ENCODE assay signal across 8 cellular contexts in the genomic region with DNA sequence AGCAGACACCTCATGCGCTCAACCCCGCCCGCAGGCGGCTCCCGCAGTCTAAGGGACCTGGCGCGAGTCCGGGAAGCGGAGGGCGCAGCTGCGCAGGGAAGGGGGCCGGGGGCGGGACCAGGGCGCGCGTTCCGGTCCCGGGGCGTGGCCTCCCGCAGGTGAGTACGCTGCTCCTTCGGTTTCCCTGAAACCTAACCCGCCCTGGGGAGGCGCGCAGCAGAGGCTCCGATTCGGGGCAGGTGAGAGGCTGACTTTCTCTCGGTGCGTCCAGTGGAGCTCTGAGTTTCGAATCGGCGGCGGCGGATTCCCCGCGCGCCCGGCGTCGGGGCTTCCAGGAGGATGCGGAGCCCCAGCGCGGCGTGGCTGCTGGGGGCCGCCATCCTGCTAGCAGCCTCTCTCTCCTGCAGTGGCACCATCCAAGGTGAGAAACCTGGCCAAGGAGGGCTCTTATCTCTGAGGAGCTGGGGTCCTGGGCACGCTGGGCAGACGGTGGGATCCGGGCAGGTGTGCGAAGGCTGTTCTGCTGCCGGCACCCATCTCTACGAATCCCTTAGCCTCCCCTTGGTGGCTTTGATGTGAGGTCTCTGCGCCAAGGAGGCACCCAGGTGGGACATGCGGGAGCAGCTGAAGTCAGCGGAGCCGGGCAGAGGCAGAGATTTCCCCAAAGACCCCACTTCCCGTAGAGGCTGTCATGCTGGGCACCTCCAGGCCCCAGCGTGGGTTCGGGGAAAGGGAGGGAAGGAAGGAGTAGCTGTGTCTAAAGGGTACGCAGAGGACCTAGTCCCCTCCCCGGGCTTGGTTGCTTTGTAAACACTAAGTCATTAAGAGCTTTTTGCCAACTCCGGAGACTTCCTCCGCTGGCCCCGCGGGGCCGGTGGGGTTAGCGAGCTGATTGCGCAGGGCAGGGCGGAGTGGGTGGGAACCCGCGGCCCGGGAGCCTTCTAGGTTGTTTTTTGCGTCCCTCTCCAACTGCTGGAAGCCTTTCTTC. TPM values are rescaled to one million over a fixed set of nuclear protein-coding genes. Genes with fewer than 3 reads are reported as not detected.
A peak's percentile ranks its signal among the peaks of the same experiment; 100 is the strongest.
DNase-seq lines count a peak whose midpoint lies in the region; ATAC-seq lines count a peak whose summit lies in the region.

A gene with protein sequence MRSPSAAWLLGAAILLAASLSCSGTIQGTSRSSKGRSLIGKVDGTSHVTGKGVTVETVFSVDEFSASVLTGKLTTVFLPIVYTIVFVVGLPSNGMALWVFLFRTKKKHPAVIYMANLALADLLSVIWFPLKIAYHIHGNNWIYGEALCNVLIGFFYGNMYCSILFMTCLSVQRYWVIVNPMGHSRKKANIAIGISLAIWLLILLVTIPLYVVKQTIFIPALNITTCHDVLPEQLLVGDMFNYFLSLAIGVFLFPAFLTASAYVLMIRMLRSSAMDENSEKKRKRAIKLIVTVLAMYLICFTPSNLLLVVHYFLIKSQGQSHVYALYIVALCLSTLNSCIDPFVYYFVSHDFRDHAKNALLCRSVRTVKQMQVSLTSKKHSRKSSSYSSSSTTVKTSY (plus strand): TSS at position 187 of the 988 bp plus-strand sequence. CDS start 153 bp downstream, at position 340.

- peaks cover 12% of the 10 kb centered on the region for H3K4me1 Mint-ChIP-seq in activated CD8-positive, alpha-beta memory T cell treated with anti-CD3 and anti-CD28 coated beads, Interleukin-2, amount 10 ng/mL, durations not matched to agents 7 days and 5 days

- H3K27ac ChIP-seq in mesodermal cell (ENCODE audit: low read depth, low read length, severe bottlenecking): peak within 1 kb of the TSS; percentile 59

- H3K36me3 ChIP-seq in mesodermal cell (ENCODE audit: control insufficient read depth, insufficient read depth, low read length): peaks cover 27% of the 10 kb centered on the region

- no peak within 1 kb of the TSS for H3K27ac Mint-ChIP-seq in activated CD8-positive, alpha-beta memory T cell treated with anti-CD3 and anti-CD28 coated beads, Interleukin-2, amount 10 ng/mL, durations not matched to agents 7 days and 5 days

- H3K36me3 Mint-ChIP-seq in activated CD8-positive, alpha-beta memory T cell treated with anti-CD3 and anti-CD28 coated beads, Interleukin-2, amount 10 ng/mL, durations not matched to agents 7 days and 5 days: no peaks in the 10 kb centered on the region

- in situ Hi-C loops in endometrial microvascular endothelial cells (cut with HindIII; ENCODE audit: inconsistent ontology term, low pct_unique_long_range_greater_than_20kb, low sequenced_read_pairs): no loop called here

- peaks cover 12% of the 10 kb centered on the region for H3K4me1 ChIP-seq in mesodermal cell (ENCODE audit: control insufficient read depth, insufficient read depth, low read length, poor library complexity, severe bottlenecking)

- peak within 1 kb of the TSS; percentile 77 for H3K4me3 Mint-ChIP-seq in activated CD8-positive, alpha-beta memory T cell treated with anti-CD3 and anti-CD28 coated beads, Interleukin-2, amount 10 ng/mL, durations not matched to agents 7 days and 5 days

- H3K4me3 ChIP-seq in mesodermal cell (ENCODE audit: extremely low read depth, insufficient read depth, low read length, poor library complexity, severe bottlenecking): peak within 1 kb of the TSS; percentile 96

- WGBS in mesodermal cell (ENCODE audit: insufficient coverage in 2 of 2), 2 experiments: 1% methylated on average over 62 to 66 of the region's 72 CpGs

- no peaks in the 10 kb centered on the region for H3K9me3 Mint-ChIP-seq in activated CD8-positive, alpha-beta memory T cell treated with anti-CD3 and anti-CD28 coated beads, Interleukin-2, amount 10 ng/mL, durations not matched to agents 7 days and 5 days (ENCODE audit: low read depth)

- CTCF ChIA-PET in activated CD8-positive, alpha-beta memory T cell treated with anti-CD3 and anti-CD28 coated beads, Interleukin-2, amount 10 ng/mL, durations not matched to agents 7 days and 5 days (lab: Charles Lee): interaction anchor here (0.8 to 1.8 kb wide), 7 partner anchors 9 to 218 kb away, joined by 3 to 6 read pairs (median 4); no protein-coding TSS in a partner anchor

- peak; percentile 32 for DNase-seq in DMS79 (lab: John Stamatoyannopoulos, UW)
- DNase-seq in NCI-H2171 (lab: John Stamatoyannopoulos, UW): peak; percentile 78
- peak; percentile 49 for DNase-seq in activated CD8-positive, alpha-beta memory T cell treated with anti-CD3 and anti-CD28 coated beads, Interleukin-2, amount 10 ng/mL, durations not matched to agents 7 days and 5 days
- DNase-seq in stimulated activated CD8-positive, alpha-beta memory T cell treated with anti-CD3 and anti-CD28 coated beads, Interleukin-15, amount 100 ng/mL, for 4 hours (ENCODE audit: low read depth in 2 of 2): peak; percentile 18 to 20

- H3K27me3 Mint-ChIP-seq in activated CD8-positive, alpha-beta memory T cell treated with anti-CD3 and anti-CD28 coated beads, Interleukin-2, amount 10 ng/mL, durations not matched to agents 7 days and 5 days: peaks cover 48% of the 10 kb centered on the region

- no peaks in the 10 kb centered on the region for H3K9me3 ChIP-seq in mesodermal cell (ENCODE audit: control insufficient read depth, low read length)

- peak; percentile 80 for ATAC-seq in activated CD8-positive, alpha-beta memory T cell treated with anti-CD3 and anti-CD28 coated beads, Interleukin-2, amount 10 ng/mL, durations not matched to agents 7 days and 5 days
- ATAC-seq in HG03520 (IDR thresholded peaks at IDR 0.05; ENCODE audit: unreplicated experiment) (no peak), GM21423 (IDR thresholded peaks at IDR 0.05; ENCODE audit: unreplicated experiment) (no peak)

RNA-seq across cellular contexts. Expression of the gene that starts here (rescaled TPM):
- total RNA-seq in activated CD8-positive, alpha-beta memory T cell treated with anti-CD3 and anti-CD28 coated beads, Interleukin-2, amount 10 ng/mL, durations not matched to agents 7 days and 5 days: under 1 TPM; 0.47 to 0.82 TPM
- 13.8 TPM for total RNA-seq in endometrial microvascular endothelial cells (ENCODE audit: inconsistent ontology term)
- polyA plus RNA-seq in mesodermal cell (2013, experiment 1 of 2): 193 TPM
- polyA plus RNA-seq in mesodermal cell (2013, experiment 2 of 2): 155 TPM

Comparison
In these comparisons a context has a peak if more than half of its experiments do, and no peak if none do; other contexts are left out.
1. Peak in DNase-seq and ATAC-seq in activated CD8-positive, alpha-beta memory T cell treated with anti-CD3 and anti-CD28 coated beads, Interleukin-2, amount 10 ng/mL, durations not matched to agents 7 days and 5 days; RNA of the gene not detected or under 1 TPM.
2. DNase-seq: peak in every context shown above with its lines; median percentile 78 in NCI-H2171; 49 in activated CD8-positive, alpha-beta memory T cell treated with anti-CD3 and anti-CD28 coated beads, Interleukin-2, amount 10 ng/mL, durations not matched to agents 7 days and 5 days; 32 in DMS79; 19 in stimulated activated CD8-positive, alpha-beta memory T cell treated with anti-CD3 and anti-CD28 coated beads, Interleukin-15, amount 100 ng/mL, for 4 hours.